ENCODE assay signal across 18 cellular contexts in genomic region chr15:68062946-68063345, GRCh38.
"Had no signal": no experiment of that assay in that cellular context is flagged by ENCODE, and none has a peak within 500 bp of the region (broad histone marks: within the 10 kb centered on the region; RNA-seq: fewer than 3 reads in every experiment).

No MANE protein-coding gene starts in this region.

- H3K27ac ChIP-seq: cardiac muscle cell, esophagus muscularis mucosa, left lung, pancreas, tibial artery, vagina had no signal

- ATAC-seq: left lung; pancreas; stimulated activated memory B cell treated with anti-CD40 and anti-IgM and Interleukin-4, amounts not matched to agents 10 μg/mL and 1 μg/mL and 100 μg/mL, for 72 hours had no signal

- H3K9me3 ChIP-seq: esophagus muscularis mucosa, left lung, pancreas, tibial artery, vagina had no signal

- H3K27me3 ChIP-seq: cardiac muscle cell, esophagus muscularis mucosa, left lung, pancreas, tibial artery, vagina had no signal

- DNase-seq: activated CD4-positive, alpha-beta T cell treated with anti-CD3 and anti-CD28 coated beads, Interleukin-2, amount 50 U/mL, for 48 hours; activated CD4-positive, CD25-positive, alpha-beta regulatory T cell treated with anti-CD3 and anti-CD28 coated beads, Interleukin-2, amount 50 U/mL, for 72 hours; activated naive CD4-positive, alpha-beta T cell treated with anti-CD3 and anti-CD28 coated beads for 36 hours; effector CD4-positive, alpha-beta T cell; hippocampal formation; kidney; left lung; mesenchymal stem cell; pancreas; retina; SW 1271; tibial artery had no signal

- H3K9me3 Mint-ChIP-seq: activated naive CD4-positive, alpha-beta T cell treated with anti-CD3 and anti-CD28 coated beads for 36 hours; activated T-helper 2 cell treated with anti-CD3 and anti-CD28 coated beads, Interferon-gamma antibody, Interleukin-2, Interleukin-4, amounts not matched to agents 10 μg/mL and 5 μg/mL and 100 μg/mL, durations not matched to agents 14 hours and 24 hours and 36 hours; stimulated activated memory B cell treated with anti-CD40 and anti-IgM and Interleukin-4, amounts not matched to agents 10 μg/mL and 1 μg/mL and 100 μg/mL, for 72 hours had no signal

- H3K27ac Mint-ChIP-seq: activated naive CD4-positive, alpha-beta T cell treated with anti-CD3 and anti-CD28 coated beads for 36 hours; activated T-helper 2 cell treated with anti-CD3 and anti-CD28 coated beads, Interferon-gamma antibody, Interleukin-2, Interleukin-4, amounts not matched to agents 10 μg/mL and 5 μg/mL and 100 μg/mL, durations not matched to agents 14 hours and 24 hours and 36 hours; stimulated activated memory B cell treated with anti-CD40 and anti-IgM and Interleukin-4, amounts not matched to agents 10 μg/mL and 1 μg/mL and 100 μg/mL, for 72 hours had no signal

- H3K27me3 Mint-ChIP-seq: stimulated activated memory B cell treated with anti-CD40 and anti-IgM and Interleukin-4, amounts not matched to agents 10 μg/mL and 1 μg/mL and 100 μg/mL, for 72 hours had no signal

- H3K4me3 ChIP-seq: cardiac muscle cell, esophagus muscularis mucosa, left lung, pancreas, tibial artery, vagina had no signal

- H3K4me3 Mint-ChIP-seq: activated naive CD4-positive, alpha-beta T cell treated with anti-CD3 and anti-CD28 coated beads for 36 hours; stimulated activated memory B cell treated with anti-CD40 and anti-IgM and Interleukin-4, amounts not matched to agents 10 μg/mL and 1 μg/mL and 100 μg/mL, for 72 hours had no signal

- FAIRE-seq: colon, kidney, pancreas had no signal

- H3K36me3 ChIP-seq: cardiac muscle cell, pancreas, tibial artery, vagina had no signal
